28 cellular contexts compared by ENCODE assay signal in genomic region chr6:157631388-157631787, GRCh38.
DNase-seq lines count a peak whose midpoint lies in the region; ATAC-seq, FAIRE-seq and TF ChIP-seq lines count a peak whose summit lies in the region.
"Had no signal": no experiment of that assay in that cellular context is flagged by ENCODE, and none has a peak within 500 bp of the region (broad histone marks: within the 10 kb centered on the region; RNA-seq: fewer than 3 reads in every experiment).

No MANE protein-coding gene starts in this region.

- H2AFZ ChIP-seq in neural progenitor cell (replicated peaks) (no peak overlapping the region), mesenchymal stem cell (ENCODE audit: low read depth, low read length) (no peak overlapping the region)

- peak; percentile 20 for DNase-seq in NCI-H1092 treated with DMSO at 0.1 percent for 48 hours (lab: John Stamatoyannopoulos, UW)
- no peak for DNase-seq in NCI-H1092 (lab: John Stamatoyannopoulos, UW)
- peak; percentile 70 for DNase-seq in astrocyte of the hippocampus (ENCODE audit: low read depth, low spot score)
- DNase-seq in neural progenitor cell (ENCODE audit: low spot score) = peak; percentile 66
- DNase-seq in GM12892 (ENCODE audit: insufficient read length) = no peak
- no peak for DNase-seq in mesenchymal stem cell
- DNase-seq: 8988T; activated CD4-positive, CD25-positive, alpha-beta regulatory T cell treated with anti-CD3 and anti-CD28 coated beads, Interleukin-2, amount 50 U/mL, for 72 hours; activated CD8-positive, alpha-beta T cell treated with anti-CD3 and anti-CD28 coated beads, Interleukin-2, amount 10 ng/mL, durations not matched to agents 7 days and 5 days; activated effector memory CD4-positive, alpha-beta T cell treated with Interleukin-2 at 50 U/mL for 16 hours; activated naive CD8-positive, alpha-beta T cell treated with anti-CD3 and anti-CD28 coated beads for 36 hours; activated T-cell treated with anti-CD3 and anti-CD28 coated beads for 4 hours; BE2C; cerebellar nuclear complex; DND-41; heart right ventricle; left colon; NCI-H1105 treated with DMSO at 0.1 percent for 48 hours; NCI-H2081; Peyer's patch; stimulated activated CD4-positive, alpha-beta T cell treated with anti-CD3 and anti-CD28 coated beads, Interleukin-15, amount 100 ng/mL, for 24 hours; stimulated activated naive CD8-positive, alpha-beta T cell treated with anti-CD3 and anti-CD28 coated beads, Interleukin-15, amount 100 ng/mL, for 72 hours; T-helper 1 cell had no signal

- H3K27ac ChIP-seq in neural progenitor cell = no peak overlapping the region
- H3K27ac ChIP-seq in mesenchymal stem cell (ENCODE audit: low read length, poor library complexity, severe bottlenecking) = no peak overlapping the region
- H3K27ac ChIP-seq: heart right ventricle, Peyer's patch, thyroid gland had no signal

- H3K27me3 ChIP-seq in neural progenitor cell (no peaks in the 10 kb centered on the region), mesenchymal stem cell (ENCODE audit: control insufficient read depth in 1 of 2, insufficient read depth in 1 of 2, low read length in 2 of 2) (no peaks in the 10 kb centered on the region)
- H3K27me3 ChIP-seq: BE2C, heart right ventricle, Peyer's patch, thyroid gland had no signal

- FAIRE-seq in GM12892 (lab: Jason Lieb, UNC) = no peak
- FAIRE-seq: TTC549 had no signal

- ATAC-seq in GM21423 (IDR thresholded peaks at IDR 0.05; ENCODE audit: unreplicated experiment) = no peak
- no peak for ATAC-seq in GM21528 (IDR thresholded peaks at IDR 0.05; ENCODE audit: low FRiP score, unreplicated experiment)
- ATAC-seq: activated CD8-positive, alpha-beta T cell treated with anti-CD3 and anti-CD28 coated beads, Interleukin-2, amount 10 ng/mL, durations not matched to agents 7 days and 5 days; left colon; naive thymus-derived CD8-positive, alpha-beta T cell; stimulated activated naive CD8-positive, alpha-beta T cell treated with anti-CD3 and anti-CD28 coated beads, Interleukin-15, amount 100 ng/mL, for 72 hours had no signal

- H3K14ac ChIP-seq in mesenchymal stem cell (ENCODE audit: low read length in 2 of 2) = no peak overlapping the region

- no peak for TF ChIP-seq CTCF in neural progenitor cell (IDR thresholded peaks at IDR 0.05)

- 87% methylated on average over 5 of the region's 5 CpGs for WGBS in mesenchymal stem cell

- H3K9ac ChIP-seq in neural progenitor cell (no peak overlapping the region), mesenchymal stem cell (ENCODE audit: low read length) (no peak overlapping the region)

- no peak overlapping the region for H4K91ac ChIP-seq in mesenchymal stem cell (ENCODE audit: low read length)

- H3K18ac ChIP-seq in mesenchymal stem cell (ENCODE audit: low read depth in 1 of 2, low read length in 2 of 2) = no peak overlapping the region

- H2BK12ac ChIP-seq in mesenchymal stem cell (ENCODE audit: low read length in 2 of 2) = no peak overlapping the region

- no peaks in the 10 kb centered on the region for H3K79me2 ChIP-seq in neural progenitor cell (ENCODE audit: low read depth)

- no peak overlapping the region for H3K4ac ChIP-seq in mesenchymal stem cell (ENCODE audit: low read depth in 1 of 2, low read length in 2 of 2)

- no peak overlapping the region for H2BK5ac ChIP-seq in mesenchymal stem cell (ENCODE audit: low read depth, low read length, poor library complexity, severe bottlenecking)

- peaks cover 10% of the 10 kb centered on the region for H3F3A ChIP-seq in neural progenitor cell (ENCODE audit: low read depth)

- H3K36me3 ChIP-seq in neural progenitor cell = no peaks in the 10 kb centered on the region
- peaks cover 2 to 7% of the 10 kb centered on the region in 2 experiments for H3K36me3 ChIP-seq in mesenchymal stem cell (ENCODE audit: control insufficient read depth in 1 of 2, insufficient read depth in 2 of 2, low read depth in 1 of 2, low read length in 2 of 2)
- H3K36me3 ChIP-seq: BE2C, Peyer's patch, thyroid gland had no signal

- peaks cover 11% of the 10 kb centered on the region for H3K4me1 Mint-ChIP-seq in neural progenitor cell

- H4K8ac ChIP-seq in mesenchymal stem cell (ENCODE audit: low read length) = no peak overlapping the region

- TF ChIP-seq POLR2A in GM12892 (IDR thresholded peaks at IDR 0.05; ENCODE audit: low read depth, low read length) = no peak

- no peaks in the 10 kb centered on the region for H3K36me3 Mint-ChIP-seq in neural progenitor cell
- H3K36me3 Mint-ChIP-seq: activated naive CD8-positive, alpha-beta T cell treated with anti-CD3 and anti-CD28 coated beads for 36 hours; naive thymus-derived CD8-positive, alpha-beta T cell had no signal

- H3K4me3 Mint-ChIP-seq in neural progenitor cell = no peak overlapping the region
- H3K4me3 Mint-ChIP-seq: activated CD8-positive, alpha-beta T cell treated with anti-CD3 and anti-CD28 coated beads, Interleukin-2, amount 10 ng/mL, durations not matched to agents 7 days and 5 days; activated naive CD8-positive, alpha-beta T cell treated with anti-CD3 and anti-CD28 coated beads for 36 hours; naive thymus-derived CD8-positive, alpha-beta T cell; stimulated activated naive CD8-positive, alpha-beta T cell treated with anti-CD3 and anti-CD28 coated beads, Interleukin-15, amount 100 ng/mL, for 72 hours had no signal

- H3K27ac Mint-ChIP-seq in neural progenitor cell = no peak overlapping the region
- H3K27ac Mint-ChIP-seq: activated CD8-positive, alpha-beta T cell treated with anti-CD3 and anti-CD28 coated beads, Interleukin-2, amount 10 ng/mL, durations not matched to agents 7 days and 5 days; activated naive CD8-positive, alpha-beta T cell treated with anti-CD3 and anti-CD28 coated beads for 36 hours; naive thymus-derived CD8-positive, alpha-beta T cell; stimulated activated naive CD8-positive, alpha-beta T cell treated with anti-CD3 and anti-CD28 coated beads, Interleukin-15, amount 100 ng/mL, for 72 hours had no signal

- H3K4me2 ChIP-seq in neural progenitor cell (peak overlapping the region; percentile 36), mesenchymal stem cell (ENCODE audit: low read length, poor library complexity, severe bottlenecking) (no peak overlapping the region)

- H3K9me3 ChIP-seq in neural progenitor cell (ENCODE audit: low read depth) (no peaks in the 10 kb centered on the region), mesenchymal stem cell (ENCODE audit: control insufficient read depth, low read length) (no peaks in the 10 kb centered on the region)
- H3K9me3 ChIP-seq: BE2C, heart right ventricle, Peyer's patch, thyroid gland had no signal

- H3K27me3 Mint-ChIP-seq in neural progenitor cell (ENCODE audit: insufficient read depth, low read depth) = no peaks in the 10 kb centered on the region
- H3K27me3 Mint-ChIP-seq: activated naive CD8-positive, alpha-beta T cell treated with anti-CD3 and anti-CD28 coated beads for 36 hours; naive thymus-derived CD8-positive, alpha-beta T cell; stimulated activated naive CD8-positive, alpha-beta T cell treated with anti-CD3 and anti-CD28 coated beads, Interleukin-15, amount 100 ng/mL, for 72 hours had no signal

- H3K4me1 ChIP-seq in neural progenitor cell (peaks cover 28% of the 10 kb centered on the region), mesenchymal stem cell (ENCODE audit: control insufficient read depth, insufficient read depth, low read depth, low read length) (peaks cover 2% of the 10 kb centered on the region)
- H3K4me1 ChIP-seq: BE2C, heart right ventricle, Peyer's patch had no signal

- H2BK15ac ChIP-seq in mesenchymal stem cell (ENCODE audit: low read depth, poor library complexity, severe bottlenecking) = no peak overlapping the region

- H2AK5ac ChIP-seq in mesenchymal stem cell (ENCODE audit: low read length, severe bottlenecking) = no peak overlapping the region

- no peaks in the 10 kb centered on the region for H4K20me1 ChIP-seq in neural progenitor cell (ENCODE audit: low read depth)

- no peak overlapping the region for H3K4me3 ChIP-seq in neural progenitor cell
- H3K4me3 ChIP-seq in mesenchymal stem cell (ENCODE audit: insufficient read depth in 1 of 2, low read depth in 1 of 2, low read length in 2 of 2) = no peak overlapping the region
- H3K4me3 ChIP-seq: heart right ventricle, Peyer's patch, thyroid gland had no signal

- no peak overlapping the region for H2BK120ac ChIP-seq in mesenchymal stem cell (ENCODE audit: low read depth, low read length)

- H3K79me1 ChIP-seq in mesenchymal stem cell (replicated peaks; ENCODE audit: low read length, poor library complexity, severe bottlenecking) = no peaks in the 10 kb centered on the region

- no peak overlapping the region for H3K23ac ChIP-seq in mesenchymal stem cell (ENCODE audit: low read length in 2 of 2)

- H3K9me3 Mint-ChIP-seq in neural progenitor cell = no peaks in the 10 kb centered on the region
- H3K9me3 Mint-ChIP-seq: activated naive CD8-positive, alpha-beta T cell treated with anti-CD3 and anti-CD28 coated beads for 36 hours; naive thymus-derived CD8-positive, alpha-beta T cell; stimulated activated naive CD8-positive, alpha-beta T cell treated with anti-CD3 and anti-CD28 coated beads, Interleukin-15, amount 100 ng/mL, for 72 hours had no signal

Comparison
In these comparisons a context has a peak if more than half of its experiments do, and no peak if none do; other contexts are left out.
1. DNase-seq: peak in NCI-H1092 treated with DMSO at 0.1 percent for 48 hours (single experiment), astrocyte of the hippocampus (single experiment) and neural progenitor cell (single experiment); none in NCI-H1092 (single experiment), GM12892 (single experiment) and mesenchymal stem cell (single experiment).